In the genomic region with DNA sequence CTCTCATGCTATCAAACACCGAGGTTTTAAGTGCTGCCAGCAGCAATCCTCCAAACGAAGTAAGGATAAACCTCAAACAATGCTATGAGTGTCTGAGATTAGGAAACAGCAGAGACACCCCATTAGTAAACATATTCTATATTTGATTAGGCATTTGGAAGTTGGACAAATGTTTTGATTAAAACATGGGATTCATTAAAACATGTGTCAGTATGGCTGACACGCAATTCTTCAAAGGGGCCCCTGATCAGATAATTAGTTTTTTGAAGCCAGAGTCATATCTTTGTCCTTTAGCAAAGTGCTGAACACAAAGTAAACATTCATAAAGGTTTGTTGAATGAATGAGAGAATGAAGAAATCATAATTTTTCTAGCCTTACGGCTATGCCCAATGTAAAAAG, we compare ENCODE assay signal across 18 cellular contexts. TPM values are rescaled to one million over a fixed set of nuclear protein-coding genes. Genes with fewer than 3 reads are reported as not detected.
DNase-seq lines count a peak whose midpoint lies in the region; ATAC-seq, FAIRE-seq and TF ChIP-seq lines count a peak whose summit lies in the region.
"Had no signal": no experiment of that assay in that cellular context is flagged by ENCODE, and none has a peak within 500 bp of the region (broad histone marks: within the 10 kb centered on the region; RNA-seq: fewer than 3 reads in every experiment).

No MANE protein-coding gene starts in this region.

- TF ChIP-seq POLR2A in A549 (IDR thresholded peaks at IDR 0.05; ENCODE audit: low read length) (no peak), HCT116 (IDR thresholded peaks at IDR 0.05; ENCODE audit: borderline replicate concordance, extremely low read depth, insufficient read depth, insufficient read length) (no peak), testis (IDR thresholded peaks at IDR 0.05) (no peak)

- RAD21 ChIA-PET in HCT116 (lab: Charles Lee; ENCODE audit: low non-redundant PET in 1 of 2, low total read pairs in 2 of 2, uncharacterized antibody in 2 of 2, unreplicated experiment in 2 of 2), result interaction anchor here in 1 of 2 experiments (0.6 kb wide), 1 partner anchor 17 kb away, joined by 4 read pairs; no protein-coding TSS in a partner anchor

- H3K9ac ChIP-seq in HCT116 (ENCODE audit: low read length) (peak overlapping the region; percentile 54), PC-3 (ENCODE audit: low read length) (peak overlapping the region; percentile 99), fibroblast of lung (ENCODE audit: insufficient read depth, low read length) (no peak overlapping the region)
- H3K9ac ChIP-seq: SK-N-SH had no signal

- H3K27ac ChIP-seq in A549 (peak overlapping the region; percentile 43 to 59; a peak in 3 of 6 replicates), HCT116 (ENCODE audit: low read depth, low read length) (peak overlapping the region; percentile 95), PC-3 (ENCODE audit: low read length) (peak overlapping the region; percentile 99), fibroblast of lung (ENCODE audit: insufficient read depth, low read length) (peak overlapping the region; percentile 18), testis (no peak overlapping the region), left ventricle myocardium inferior (replicated peaks) (no peak overlapping the region)
- H3K27ac ChIP-seq: Peyer's patch had no signal

- H4K20me1 ChIP-seq in HCT116 (ENCODE audit: insufficient read depth) (no peaks in the 10 kb centered on the region), PC-3 (ENCODE audit: low read length) (peaks cover 73% of the 10 kb centered on the region), fibroblast of lung (ENCODE audit: control insufficient read depth, extremely low read depth, insufficient read depth, low read length) (no peaks in the 10 kb centered on the region)

- H3K4me1 Mint-ChIP-seq in naive thymus-derived CD8-positive, alpha-beta T cell, result no peaks in the 10 kb centered on the region
- H3K4me1 Mint-ChIP-seq: T-cell had no signal

- no peak for TF ChIP-seq RAD21 in A549 (conservative IDR thresholded peaks at IDR 0.05 in 1 of 2, IDR thresholded peaks at IDR 0.05 in 1 of 2)
- no peak for TF ChIP-seq RAD21 in HCT116 (IDR thresholded peaks at IDR 0.05; ENCODE audit: low read depth)

- FAIRE-seq in A549 (lab: Jason Lieb, UNC), result no peak

- 31% methylated on average over 4 of the region's 4 CpGs for WGBS in A549 (ENCODE audit: missing lambda C conversion rate)
- 72 to 82% methylated on average over 4 of the region's 4 CpGs for WGBS in testis, 2 donors

- H3K4me3 ChIP-seq in A549 (no peak overlapping the region), HCT116 (replicated peaks in 1 of 2; ENCODE audit: low read depth in 1 of 2, low read length in 2 of 2) (no peak overlapping the region), PC-3 (ENCODE audit: low read length) (peak overlapping the region; percentile 75), fibroblast of lung (replicated peaks in 1 of 4; ENCODE audit: control extremely low read depth in 1 of 4, insufficient read depth in 1 of 4, low read depth in 3 of 4, low read length in 4 of 4) (no peak overlapping the region), testis (no peak overlapping the region), left ventricle myocardium inferior (no peak overlapping the region)
- H3K4me3 ChIP-seq: Peyer's patch had no signal

- H3K36me3 ChIP-seq in HCT116 (ENCODE audit: control insufficient read depth in 1 of 2, insufficient read depth in 2 of 2, low read length in 2 of 2) (peaks cover 0 to 24% of the 10 kb centered on the region in 2 experiments; a peak in 3 of 4 replicates), PC-3 (ENCODE audit: low read depth, low read length) (peaks cover 87% of the 10 kb centered on the region), fibroblast of lung (ENCODE audit: control insufficient read depth, insufficient read depth, low read length) (peaks cover 7% of the 10 kb centered on the region), testis (ENCODE audit: low read depth, missing control alignments) (no peaks in the 10 kb centered on the region), left ventricle myocardium inferior (no peaks in the 10 kb centered on the region)
- H3K36me3 ChIP-seq: Peyer's patch had no signal

- H3K27me3 Mint-ChIP-seq in naive thymus-derived CD8-positive, alpha-beta T cell, result peaks cover 2 to 20% (median 4%) of the 10 kb centered on the region in 5 donors

- H3F3A ChIP-seq in PC-3 (ENCODE audit: low read length, unreplicated experiment), result peaks cover 50% of the 10 kb centered on the region

- H3K9me2 ChIP-seq in HCT116 (ENCODE audit: insufficient read depth) (no peaks in the 10 kb centered on the region), PC-3 (replicated peaks; ENCODE audit: low read length) (no peaks in the 10 kb centered on the region)
- H3K9me2 ChIP-seq: SK-N-SH had no signal

- intact Hi-C loops in HCT116 (cut with micrococcal nuclease) (no loop called here), PC-3 (cut with micrococcal nuclease) (no loop called here), testis (cut with DNase I; ENCODE audit: low total_unique reads) (no loop called here), left ventricle myocardium inferior (cut with micrococcal nuclease) (no loop called here)

- BruUV-seq in HCT116 (replicated peaks; lab: Mats Ljungman, UMichigan) (no TSS peak), PC-3 (replicated peaks; lab: Mats Ljungman, UMichigan) (no TSS peak)

- CTCF ChIA-PET in A549 (lab: Yijun Ruan, JAX) (no interaction called here), HCT116 (lab: Charles Lee) (no interaction called here), PC-3 (lab: Charles Lee) (no interaction called here)

- ATAC-seq in A549, result no peak
- ATAC-seq in HCT116, result no peak
- ATAC-seq in PC-3, result no peak
- no peak for ATAC-seq in naive thymus-derived CD8-positive, alpha-beta T cell
- ATAC-seq: T-cell had no signal

- no peak for DNase-seq in A549 (ENCODE audit: low read depth in 1 of 2, low spot score in 1 of 2)
- no peak for DNase-seq in HCT116 (ENCODE audit: low read depth, low spot score)
- no peak for DNase-seq in PC-3
- no peak for DNase-seq in fibroblast of lung (ENCODE audit: low read depth in 2 of 2)
- DNase-seq in testis, result no peak
- no peak for DNase-seq in left ventricle myocardium inferior
- no peak for DNase-seq in naive thymus-derived CD8-positive, alpha-beta T cell
- DNase-seq in activated CD4-positive, alpha-beta T cell treated with anti-CD3 and anti-CD28 coated beads, Interleukin-2, amount 50 U/mL, for 48 hours, result no peak
- DNase-seq: COR-L47, EL, H7, NCI-H1436 treated with DMSO at 0.1 percent for 48 hours, NCI-H2107, Peyer's patch, Right ventricle myocardium superior, SK-N-SH, T-cell had no signal

- H3K36me3 Mint-ChIP-seq in naive thymus-derived CD8-positive, alpha-beta T cell, result no peaks in the 10 kb centered on the region
- H3K36me3 Mint-ChIP-seq: T-cell had no signal

- H3K27me3 ChIP-seq in HCT116 (ENCODE audit: insufficient read depth, low read length), result no peaks in the 10 kb centered on the region
- H3K27me3 ChIP-seq in PC-3 (ENCODE audit: low read length), result no peaks in the 10 kb centered on the region
- no peaks in the 10 kb centered on the region for H3K27me3 ChIP-seq in fibroblast of lung (ENCODE audit: control insufficient read depth, insufficient read depth, low read length)
- H3K27me3 ChIP-seq in testis, result no peaks in the 10 kb centered on the region
- H3K27me3 ChIP-seq in left ventricle myocardium inferior (ENCODE audit: low read depth), result peaks cover 6% of the 10 kb centered on the region
- H3K27me3 ChIP-seq: Peyer's patch had no signal

- H3K27ac Mint-ChIP-seq in naive thymus-derived CD8-positive, alpha-beta T cell, result no peak overlapping the region
- H3K27ac Mint-ChIP-seq: T-cell had no signal

- H2AFZ ChIP-seq in HCT116 (ENCODE audit: low read depth, low read length, poor library complexity, severe bottlenecking) (no peak overlapping the region), PC-3 (ENCODE audit: low read length) (no peak overlapping the region), fibroblast of lung (ENCODE audit: low read length) (no peak overlapping the region)

- H3K9me3 ChIP-seq in A549, result no peaks in the 10 kb centered on the region
- H3K9me3 ChIP-seq in HCT116 (ENCODE audit: control insufficient read depth in 1 of 2, insufficient read depth in 1 of 2, low read depth in 1 of 2, low read length in 2 of 2), result no peaks in the 10 kb centered on the region
- H3K9me3 ChIP-seq in PC-3 (ENCODE audit: low read length), result no peaks in the 10 kb centered on the region
- no peaks in the 10 kb centered on the region for H3K9me3 ChIP-seq in fibroblast of lung (ENCODE audit: control insufficient read depth, insufficient read depth, low read depth, low read length)
- H3K9me3 ChIP-seq in testis, result no peaks in the 10 kb centered on the region
- no peaks in the 10 kb centered on the region for H3K9me3 ChIP-seq in left ventricle myocardium inferior (replicated peaks)
- H3K9me3 ChIP-seq: Peyer's patch, SK-N-SH had no signal

- no peak overlapping the region for H3K4me3 Mint-ChIP-seq in naive thymus-derived CD8-positive, alpha-beta T cell
- H3K4me3 Mint-ChIP-seq: T-cell had no signal

- peak overlapping the region; percentile 97 for H3K4me2 ChIP-seq in A549
- peak overlapping the region; percentile 57; the same call in 1 of the 2 replicates for H3K4me2 ChIP-seq in HCT116 (ENCODE audit: low read length)
- H3K4me2 ChIP-seq in PC-3 (ENCODE audit: low read length), result peak overlapping the region; percentile 95
- no peak overlapping the region for H3K4me2 ChIP-seq in fibroblast of lung (ENCODE audit: extremely low read depth, insufficient read depth, low read length)
- H3K4me2 ChIP-seq: SK-N-SH had no signal

- H3K79me2 ChIP-seq in HCT116 (ENCODE audit: insufficient read depth, low read length), result peaks cover 100% of the 10 kb centered on the region
- H3K79me2 ChIP-seq in PC-3 (ENCODE audit: low read length), result peaks cover 100% of the 10 kb centered on the region
- peaks cover 100% of the 10 kb centered on the region for H3K79me2 ChIP-seq in fibroblast of lung (ENCODE audit: control insufficient read depth, insufficient read depth, low read length)

- POLR2A ChIA-PET in A549 (lab: Yijun Ruan, JAX) (no interaction called here), HCT116 (lab: Charles Lee) (interaction anchor here (1.2 to 1.6 kb wide), 2 partner anchors 11 to 45 kb away, joined by 6 to 8 read pairs; no protein-coding TSS in a partner anchor), PC-3 (lab: Charles Lee; ENCODE audit: unreplicated experiment) (interaction anchor here (1.1 kb wide), 1 partner anchor 19 kb away, joined by 8 read pairs; no protein-coding TSS in a partner anchor)
- POLR2A ChIA-PET in naive thymus-derived CD8-positive, alpha-beta T cell (lab: Charles Lee), result no interaction called here

- no peak for TF ChIP-seq EP300 in A549 (IDR thresholded peaks at IDR 0.05)

- TF ChIP-seq CTCF in A549 (IDR thresholded peaks at IDR 0.05) (no peak), HCT116 (IDR thresholded peaks at IDR 0.05 in 2 of 3, conservative IDR thresholded peaks at IDR 0.05 in 1 of 3; ENCODE audit: borderline replicate concordance in 1 of 3, insufficient read depth in 1 of 3, low read depth in 2 of 3, low read length in 2 of 3) (no peak), PC-3 (conservative IDR thresholded peaks at IDR 0.05; ENCODE audit: low read depth, low read length) (no peak), fibroblast of lung (conservative IDR thresholded peaks at IDR 0.05 in 1 of 2, IDR thresholded peaks at IDR 0.05 in 1 of 2; ENCODE audit: low read depth in 1 of 2, low read length in 2 of 2) (no peak), testis (IDR thresholded peaks at IDR 0.05) (no peak), left ventricle myocardium inferior (IDR thresholded peaks at IDR 0.05; ENCODE audit: borderline replicate concordance) (no peak)

- H3K9me3 Mint-ChIP-seq in naive thymus-derived CD8-positive, alpha-beta T cell, result no peaks in the 10 kb centered on the region
- H3K9me3 Mint-ChIP-seq: T-cell had no signal

- H3K4me1 ChIP-seq in A549, result peaks cover 80% of the 10 kb centered on the region
- H3K4me1 ChIP-seq in HCT116 (ENCODE audit: control insufficient read depth in 1 of 2, insufficient read depth in 2 of 2, low read length in 2 of 2), result peaks cover 94 to 100% of the 10 kb centered on the region in 2 experiments
- peaks cover 83% of the 10 kb centered on the region for H3K4me1 ChIP-seq in PC-3 (ENCODE audit: insufficient read depth, low read length)
- peaks cover 24% of the 10 kb centered on the region for H3K4me1 ChIP-seq in fibroblast of lung (ENCODE audit: control insufficient read depth, extremely low read depth, insufficient read depth, low read length)
- peaks cover 14% of the 10 kb centered on the region for H3K4me1 ChIP-seq in testis
- H3K4me1 ChIP-seq in left ventricle myocardium inferior, result no peaks in the 10 kb centered on the region
- H3K4me1 ChIP-seq: Peyer's patch had no signal

RNA-seq across cellular contexts. Expression of a gene that starts 33.2 kb away (rescaled TPM):
- polyA plus RNA-seq in A549 (2011; rRNA removed), result 0.14 and 0.26 TPM in 2 replicates
- not detected in 2 replicates for polyA plus RNA-seq in A549 (2012; cell fraction: cytosol; rRNA removed)
- not detected in 2 replicates for polyA plus RNA-seq in A549 (2012; cell fraction: nucleus; rRNA removed)
- polyA plus RNA-seq in A549 (2017; fragmentation: RNase III; extraction: RNeasy Plus Mini Kit Qiagen cat#74134 plus additional on column Dnase treatment), result not detected in 3 replicates
- 1.3 and 4.1 TPM in 2 replicates for polyA minus RNA-seq in A549 (2011; rRNA and poly(A)+ RNA removed)
- 8.9 TPM for total RNA-seq in HCT116 (2021; ENCODE audit: unreplicated experiment)
- polyA plus RNA-seq in HCT116 (2012), result 0.34 and 0.35 TPM in 2 replicates
- total RNA-seq in PC-3 (2014; rRNA removed), result 5.4 and 5.7 TPM in 2 replicates
- total RNA-seq in fibroblast of lung, result 3.6 and 7.9 TPM in 2 replicates
- 0.09 and 0.32 TPM in 2 replicates for polyA plus RNA-seq in fibroblast of lung
- polyA plus RNA-seq in fibroblast of lung (2012), result 0.16 TPM in 1 of 2 replicates, not detected in the other
- polyA minus RNA-seq in fibroblast of lung (ENCODE audit: low replicate concordance), result not detected in 2 replicates
- total RNA-seq in testis, result 1 to 10 TPM; 2.8 to 4.6 TPM
- not detected for polyA plus RNA-seq in testis (ENCODE audit: insufficient read depth, low read depth, low replicate concordance)
- total RNA-seq in left ventricle myocardium inferior, result 0.36 TPM
- not detected for total RNA-seq in naive thymus-derived CD8-positive, alpha-beta T cell
- not detected for polyA plus RNA-seq in naive thymus-derived CD8-positive, alpha-beta T cell
- total RNA-seq: H7, NCI-H460, Peyer's patch, T-cell had no signal
- polyA plus RNA-seq: SK-N-SH had no signal

Comparison
In these comparisons a context has a peak if more than half of its experiments do, and no peak if none do; other contexts are left out.
1. H3K27ac ChIP-seq: peak in A549 (2 of 2), HCT116 (single experiment), PC-3 (single experiment) and fibroblast of lung (single experiment); none in testis (0 of 2) and left ventricle myocardium inferior (single experiment).
2. POLR2A ChIA-PET loops: an anchor here in HCT116 (1.2 to 1.6 kb wide) and PC-3 (1.1 kb wide); none called in A549 and naive thymus-derived CD8-positive, alpha-beta T cell.